ENCODE assay signal across 8 cellular contexts in the genomic region with DNA sequence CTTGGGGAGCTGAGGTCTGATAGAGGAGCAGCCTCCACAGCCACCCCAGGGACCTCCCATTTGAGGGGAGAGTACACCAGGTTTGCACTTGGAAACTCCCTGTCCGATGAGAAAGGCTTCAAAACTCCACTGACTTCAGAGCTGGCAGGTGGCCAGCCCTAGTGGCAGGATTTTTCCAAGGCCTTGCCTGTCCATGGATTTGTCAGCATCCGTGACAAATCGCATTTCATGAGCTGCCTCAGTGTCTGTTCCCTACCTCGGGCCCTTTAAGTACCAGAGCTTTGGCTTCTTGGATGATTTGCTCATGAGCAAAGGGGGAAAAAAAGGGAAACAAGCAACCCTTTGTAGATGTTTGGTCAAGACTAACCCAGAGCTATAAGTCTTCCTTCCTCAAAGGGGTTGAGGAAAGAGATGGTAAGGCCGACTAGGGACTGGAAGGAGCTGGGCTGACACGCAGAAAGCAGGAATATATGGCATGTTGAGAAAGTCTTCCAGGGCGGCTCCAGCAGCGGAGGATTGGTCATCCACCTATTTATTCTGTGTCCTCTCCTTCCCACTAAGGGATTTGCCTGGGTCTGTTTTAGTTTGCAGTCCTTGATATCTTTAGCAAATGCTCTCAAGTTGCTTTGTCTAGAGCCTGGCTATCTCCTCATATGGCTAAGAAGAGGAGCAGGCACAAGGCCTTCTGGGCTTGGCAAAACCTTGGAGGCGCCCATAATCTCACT. TPM values are rescaled to one million over a fixed set of nuclear protein-coding genes. Genes with fewer than 3 reads are reported as not detected.
A peak's percentile ranks its signal among the peaks of the same experiment; 100 is the strongest.
DNase-seq lines count a peak whose midpoint lies in the region; ATAC-seq, FAIRE-seq and TF ChIP-seq lines count a peak whose summit lies in the region.

No MANE protein-coding gene starts in this region.

- intact Hi-C loops in naive thymus-derived CD4-positive, alpha-beta T cell (cut with micrococcal nuclease): loop anchor here in 1 of 2 donors (10.0 kb wide), 1 partner anchor 125 kb away; the partner anchor contains the start of gene LDLRAD2

- H2AFZ ChIP-seq in H1 (ENCODE audit: low read length): no peak overlapping the region

- H2BK20ac ChIP-seq in H1 (ENCODE audit: low read length): no peak overlapping the region

- DNase-seq in NOMO-1 treated with dmso at 0.1 percent for 144 hours (lab: John Stamatoyannopoulos, UW; ENCODE audit: unreplicated experiment) (peak; percentile 48), H1 (ENCODE audit: low read depth in 1 of 2, low spot score in 2 of 2) (no peak), middle frontal gyrus (ENCODE audit: extremely low spot score, low spot score) (peak; percentile 36)
- no peak for DNase-seq in activated CD8-positive, alpha-beta memory T cell treated with anti-CD3 and anti-CD28 coated beads, Interleukin-2, amount 10 ng/mL, durations not matched to agents 7 days and 5 days
- no peak for DNase-seq in naive thymus-derived CD4-positive, alpha-beta T cell

- POLR2A ChIA-PET in H1 (lab: Charles Lee; ENCODE audit: partially characterized antibody): interaction anchor here (0.8 to 1.5 kb wide), 3 partner anchors 22 to 29 kb away, joined by 3 to 6 read pairs (median 4); no protein-coding TSS in a partner anchor
- POLR2A ChIA-PET in naive thymus-derived CD4-positive, alpha-beta T cell (lab: Charles Lee): no interaction called here

- H3K79me1 ChIP-seq in H1 (ENCODE audit: low read depth, low read length): peaks cover 9% of the 10 kb centered on the region; the same call in 1 of the 2 replicates

- no peak for ATAC-seq in activated CD8-positive, alpha-beta memory T cell treated with anti-CD3 and anti-CD28 coated beads, Interleukin-2, amount 10 ng/mL, durations not matched to agents 7 days and 5 days
- ATAC-seq in naive thymus-derived CD4-positive, alpha-beta T cell: no peak
- ATAC-seq in HG02938 (IDR thresholded peaks at IDR 0.05; ENCODE audit: unreplicated experiment) (no peak), GM18867 (IDR thresholded peaks at IDR 0.05; ENCODE audit: unreplicated experiment) (no peak)

- H3K14ac ChIP-seq in H1 (ENCODE audit: insufficient read length): no peak overlapping the region

- H2BK120ac ChIP-seq in H1 (replicated peaks; ENCODE audit: low read depth, low read length): no peak overlapping the region

- no peak for TF ChIP-seq CTCF in H1 (IDR thresholded peaks at IDR 0.05; ENCODE audit: control extremely low read depth in 1 of 3, insufficient read depth in 1 of 3, low read depth in 1 of 3, low read length in 3 of 3)

- H4K20me1 ChIP-seq in H1 (replicated peaks in 1 of 2; ENCODE audit: control insufficient read depth in 1 of 2, insufficient read depth in 2 of 2, low read length in 2 of 2): peaks cover 0 to 5% of the 10 kb centered on the region in 2 experiments

- TF ChIP-seq POLR2A in H1 (IDR thresholded peaks at IDR 0.05; ENCODE audit: control extremely low read depth in 1 of 2, low read depth in 2 of 2, low read length in 2 of 2): no peak

- 88% methylated on average over 9 of the region's 9 CpGs; no CpG with 5 or more reads in 1 of the 2 experiments for WGBS in H1 (ENCODE audit: extremely low coverage in 1 of 2, insufficient coverage in 1 of 2, insufficient read length in 1 of 2, insufficient replicate concordance in 2 of 2, low coverage in 1 of 2, low lambda C conversion rate in 2 of 2, missing lambda C conversion rate in 1 of 2), 2 experiments

- no peak overlapping the region for H3K27ac ChIP-seq in H1 (ENCODE audit: low read depth, low read length)
- no peak overlapping the region for H3K27ac ChIP-seq in naive thymus-derived CD4-positive, alpha-beta T cell (ENCODE audit: low read depth, low read length)

- no peak overlapping the region for H2BK12ac ChIP-seq in H1 (ENCODE audit: low read depth, low read length)

- H3K18ac ChIP-seq in H1 (ENCODE audit: extremely low read depth, low read length): peak overlapping the region; percentile 24; the same call in 1 of the 2 replicates

- peaks cover 48% of the 10 kb centered on the region for H3K27me3 Mint-ChIP-seq in activated CD8-positive, alpha-beta memory T cell treated with anti-CD3 and anti-CD28 coated beads, Interleukin-2, amount 10 ng/mL, durations not matched to agents 7 days and 5 days
- peaks cover 0 to 44% (median 0%) of the 10 kb centered on the region in 5 donors for H3K27me3 Mint-ChIP-seq in naive thymus-derived CD4-positive, alpha-beta T cell

- H3K23ac ChIP-seq in H1 (ENCODE audit: insufficient read length): no peak overlapping the region

- H2AK5ac ChIP-seq in H1 (ENCODE audit: low read depth, low read length): no peak overlapping the region

- peaks cover 3% of the 10 kb centered on the region for H3K36me3 Mint-ChIP-seq in activated CD8-positive, alpha-beta memory T cell treated with anti-CD3 and anti-CD28 coated beads, Interleukin-2, amount 10 ng/mL, durations not matched to agents 7 days and 5 days
- H3K36me3 Mint-ChIP-seq in naive thymus-derived CD4-positive, alpha-beta T cell: peaks cover 0 to 5% (median 0%) of the 10 kb centered on the region in 5 donors

- H3K79me2 ChIP-seq in H1 (ENCODE audit: control insufficient read depth in 1 of 2, insufficient read depth in 2 of 2, low read length in 2 of 2): peaks cover 6 to 15% of the 10 kb centered on the region in 2 experiments; a peak in 3 of 4 replicates

- no peak overlapping the region for H4K5ac ChIP-seq in H1 (ENCODE audit: insufficient read length, low read depth, low read length)

- peaks cover 5 to 37% (median 24%) of the 10 kb centered on the region in 4 experiments for H3K4me1 ChIP-seq in H1 (replicated peaks in 1 of 4; ENCODE audit: control insufficient read depth in 3 of 4, insufficient read depth in 4 of 4, low read length in 3 of 4)
- peaks cover 0 to 15% of the 10 kb centered on the region in 2 donors for H3K4me1 ChIP-seq in naive thymus-derived CD4-positive, alpha-beta T cell (ENCODE audit: control insufficient read depth in 2 of 2, insufficient read depth in 2 of 2, low read length in 2 of 2)

- peaks cover 5% of the 10 kb centered on the region for H3K4me1 Mint-ChIP-seq in activated CD8-positive, alpha-beta memory T cell treated with anti-CD3 and anti-CD28 coated beads, Interleukin-2, amount 10 ng/mL, durations not matched to agents 7 days and 5 days
- H3K4me1 Mint-ChIP-seq in naive thymus-derived CD4-positive, alpha-beta T cell: peaks cover 4 to 27% (median 15%) of the 10 kb centered on the region in 7 donors

- no peak overlapping the region for H3K4me2 ChIP-seq in H1 (ENCODE audit: insufficient read depth in 1 of 2, low read depth in 2 of 2, low read length in 2 of 2)

- H3K23me2 ChIP-seq in H1 (ENCODE audit: low read depth, low read length): peaks cover 11% of the 10 kb centered on the region

- H3K9me3 Mint-ChIP-seq in activated CD8-positive, alpha-beta memory T cell treated with anti-CD3 and anti-CD28 coated beads, Interleukin-2, amount 10 ng/mL, durations not matched to agents 7 days and 5 days (ENCODE audit: low read depth): no peaks in the 10 kb centered on the region
- peaks cover 0 to 3% (median 0%) of the 10 kb centered on the region in 11 donors for H3K9me3 Mint-ChIP-seq in naive thymus-derived CD4-positive, alpha-beta T cell

- no peak overlapping the region for H3K9ac ChIP-seq in H1 (replicated peaks in 1 of 4; ENCODE audit: extremely low read depth in 1 of 4, low read depth in 3 of 4, low read length in 3 of 4)

- CTCF ChIA-PET in H1 (lab: Charles Lee; ENCODE audit: partially characterized antibody): interaction anchor here (0.9 to 2.3 kb wide), 6 partner anchors 10 to 30 kb away, joined by 3 to 8 read pairs (median 4); no protein-coding TSS in a partner anchor
- CTCF ChIA-PET in activated CD8-positive, alpha-beta memory T cell treated with anti-CD3 and anti-CD28 coated beads, Interleukin-2, amount 10 ng/mL, durations not matched to agents 7 days and 5 days (lab: Charles Lee): interaction anchor here (1.0 kb wide), 1 partner anchor 19 kb away, joined by 3 read pairs; no protein-coding TSS in a partner anchor
- CTCF ChIA-PET in naive thymus-derived CD4-positive, alpha-beta T cell (lab: Charles Lee): no interaction called here

- FAIRE-seq in G401.6 (lab: Jason Lieb, UNC) (peak; percentile 89), H1 (lab: Jason Lieb, UNC) (no peak)

- H3K36me3 ChIP-seq in H1 (ENCODE audit: control insufficient read depth in 2 of 4, insufficient read depth in 4 of 4, low read length in 3 of 4): no peaks in the 10 kb centered on the region
- H3K36me3 ChIP-seq in naive thymus-derived CD4-positive, alpha-beta T cell (ENCODE audit: control insufficient read depth in 2 of 3, insufficient read depth in 3 of 3, low read length in 3 of 3): no peaks in the 10 kb centered on the region

- H2BK15ac ChIP-seq in H1 (ENCODE audit: low read length): 0 out of 2 replicates have a peak overlapping the region, but pooled peaks have one; percentile 8

- H3K27ac Mint-ChIP-seq in activated CD8-positive, alpha-beta memory T cell treated with anti-CD3 and anti-CD28 coated beads, Interleukin-2, amount 10 ng/mL, durations not matched to agents 7 days and 5 days: no peak overlapping the region
- H3K27ac Mint-ChIP-seq in naive thymus-derived CD4-positive, alpha-beta T cell: peak overlapping the region in 3 of 9 donors; percentile 16 to 24 (median 23)

- H4K8ac ChIP-seq in H1 (ENCODE audit: extremely low read depth, insufficient read depth, low read length): no peak overlapping the region

- H3K9me3 ChIP-seq in H1 (ENCODE audit: insufficient read depth in 2 of 2, low read depth in 1 of 2, low read length in 1 of 2): no peaks in the 10 kb centered on the region
- H3K9me3 ChIP-seq in naive thymus-derived CD4-positive, alpha-beta T cell (ENCODE audit: control insufficient read depth in 2 of 3, low read length in 3 of 3): no peaks in the 10 kb centered on the region

- TF ChIP-seq RAD21 in H1 (IDR thresholded peaks at IDR 0.05 in 1 of 2, conservative IDR thresholded peaks at IDR 0.05 in 1 of 2; ENCODE audit: low read depth in 2 of 2, low read length in 2 of 2): no peak

- no peak overlapping the region for H4K91ac ChIP-seq in H1 (replicated peaks; ENCODE audit: insufficient read length, low read length)

- no peak overlapping the region for H2BK5ac ChIP-seq in H1 (ENCODE audit: low read depth, low read length)

- H3K56ac ChIP-seq in H1 (replicated peaks; ENCODE audit: insufficient read length, low read depth, low read length): no peak overlapping the region

- H3K4me3 ChIP-seq in H1 (ENCODE audit: extremely low read depth in 1 of 4, insufficient read depth in 2 of 4, low read depth in 3 of 4, low read length in 4 of 4): no peak overlapping the region
- H3K4me3 ChIP-seq in naive thymus-derived CD4-positive, alpha-beta T cell (ENCODE audit: low read length): no peak overlapping the region

- no peak overlapping the region for H3K4me3 Mint-ChIP-seq in activated CD8-positive, alpha-beta memory T cell treated with anti-CD3 and anti-CD28 coated beads, Interleukin-2, amount 10 ng/mL, durations not matched to agents 7 days and 5 days
- H3K4me3 Mint-ChIP-seq in naive thymus-derived CD4-positive, alpha-beta T cell: no peak overlapping the region

- no peak overlapping the region for H3K4ac ChIP-seq in H1 (replicated peaks; ENCODE audit: insufficient read length, low read depth, low read length)

- TF ChIP-seq EP300 in H1 (IDR thresholded peaks at IDR 0.05; ENCODE audit: borderline replicate concordance in 1 of 2, low read depth in 2 of 2, low read length in 2 of 2): no peak

- peaks cover 0 to 2% (median 0%) of the 10 kb centered on the region in 4 experiments; a peak in 2 of 7 replicates for H3K27me3 ChIP-seq in H1 (replicated peaks in 1 of 4; ENCODE audit: control insufficient read depth in 3 of 4, extremely low read depth in 1 of 4, insufficient read depth in 3 of 4, low read length in 3 of 4)
- no peaks in the 10 kb centered on the region for H3K27me3 ChIP-seq in naive thymus-derived CD4-positive, alpha-beta T cell (ENCODE audit: control insufficient read depth in 2 of 2, insufficient read depth in 2 of 2, low read length in 2 of 2)

RNA-seq across cellular contexts. Expression of gene HSPG2, which starts 2.7 kb away (rescaled TPM):
- 108 and 111 TPM in 2 replicates for total RNA-seq in H1 (2021; fragmentation: NEBNext Ultra II Directional; extraction: Animal tissue kit (Norgen Biotek cat#: 25700))
- 17.8 and 27.7 TPM in 2 replicates for polyA plus RNA-seq in H1 (2011; rRNA removed)
- polyA plus RNA-seq in H1 (2011; cell fraction: cytosol; rRNA removed): 17.0 TPM
- 113 TPM for polyA plus RNA-seq in H1 (2011; cell fraction: nucleus; rRNA removed)
- 41.0 to 91.2 TPM (median 79.8 TPM) in 4 replicates for polyA plus RNA-seq in H1 (2012, experiment 1 of 2)
- 63.7 TPM for polyA plus RNA-seq in H1 (2012, experiment 2 of 2)
- 65.5 TPM for polyA plus RNA-seq in H1 (2013, experiment 1 of 2)
- polyA plus RNA-seq in H1 (2013, experiment 2 of 2): 40.5 TPM
- polyA minus RNA-seq in H1 (2011; rRNA and poly(A)+ RNA removed): 27.8 and 28.3 TPM in 2 replicates
- polyA minus RNA-seq in H1 (2011; cell fraction: cytosol; rRNA and poly(A)+ RNA removed): 68.4 TPM
- polyA minus RNA-seq in H1 (2011; cell fraction: nucleus; rRNA and poly(A)+ RNA removed): 87.7 TPM
- 1 to 10 TPM; 1.0 to 2.5 TPM for total RNA-seq in activated CD8-positive, alpha-beta memory T cell treated with anti-CD3 and anti-CD28 coated beads, Interleukin-2, amount 10 ng/mL, durations not matched to agents 7 days and 5 days
- total RNA-seq in naive thymus-derived CD4-positive, alpha-beta T cell: 10 to 100 TPM in 3 of 5 experiments, 1 to 10 TPM in 2; 8.0 to 20.8 (median 10.0) TPM
- polyA plus RNA-seq in naive thymus-derived CD4-positive, alpha-beta T cell: 1 to 10 TPM; 1.0 TPM

RNA-seq across cellular contexts. Expression of gene CELA3B, which starts 37.0 kb away (rescaled TPM):
- not detected in 2 replicates for total RNA-seq in H1 (2021; fragmentation: NEBNext Ultra II Directional; extraction: Animal tissue kit (Norgen Biotek cat#: 25700))
- not detected in 2 replicates for polyA plus RNA-seq in H1 (2011; rRNA removed)
- not detected for polyA plus RNA-seq in H1 (2011; cell fraction: cytosol; rRNA removed)
- not detected for polyA plus RNA-seq in H1 (2011; cell fraction: nucleus; rRNA removed)
- not detected in 4 replicates for polyA plus RNA-seq in H1 (2012, experiment 1 of 2)
- polyA plus RNA-seq in H1 (2012, experiment 2 of 2): not detected
- not detected for polyA plus RNA-seq in H1 (2013, experiment 1 of 2)
- polyA plus RNA-seq in H1 (2013, experiment 2 of 2): not detected
- polyA minus RNA-seq in H1 (2011; rRNA and poly(A)+ RNA removed): not detected in 2 replicates
- not detected for polyA minus RNA-seq in H1 (2011; cell fraction: cytosol; rRNA and poly(A)+ RNA removed)
- not detected for polyA minus RNA-seq in H1 (2011; cell fraction: nucleus; rRNA and poly(A)+ RNA removed)
- total RNA-seq in activated CD8-positive, alpha-beta memory T cell treated with anti-CD3 and anti-CD28 coated beads, Interleukin-2, amount 10 ng/mL, durations not matched to agents 7 days and 5 days: not detected
- total RNA-seq in naive thymus-derived CD4-positive, alpha-beta T cell: not detected
- not detected for polyA plus RNA-seq in naive thymus-derived CD4-positive, alpha-beta T cell

Comparison
In these comparisons a context has a peak if more than half of its experiments do, and no peak if none do; other contexts are left out.
1. DNase-seq: peak in NOMO-1 treated with dmso at 0.1 percent for 144 hours (single experiment) and middle frontal gyrus (single experiment); none in H1 (0 of 2), activated CD8-positive, alpha-beta memory T cell treated with anti-CD3 and anti-CD28 coated beads, Interleukin-2, amount 10 ng/mL, durations not matched to agents 7 days and 5 days (single experiment) and naive thymus-derived CD4-positive, alpha-beta T cell (0 of 9).